1 cellular context compared by ENCODE assay signal in the genomic region with DNA sequence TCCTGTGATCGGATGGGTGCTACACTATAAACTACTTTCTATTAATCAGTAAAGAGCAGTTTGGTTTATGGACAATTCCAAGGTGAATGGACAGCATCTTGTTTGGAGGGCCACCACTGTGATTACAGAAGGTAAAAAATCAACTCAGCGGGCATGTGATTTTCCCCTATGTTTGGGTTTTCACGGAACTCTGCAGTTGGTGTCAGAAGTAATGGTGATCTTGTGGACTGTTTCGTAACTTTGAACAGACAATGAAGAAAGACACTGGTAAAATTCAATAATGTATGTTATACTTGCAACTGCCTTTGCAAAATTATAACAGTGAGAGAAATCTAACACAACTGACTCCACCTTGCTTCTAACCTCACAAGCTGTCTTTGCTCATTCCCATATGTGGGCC.
A peak's percentile ranks its signal among the peaks of the same experiment; 100 is the strongest.
TF ChIP-seq lines count a peak whose summit lies in the region.

No MANE protein-coding gene starts in this region.

TF ChIP-seq in HepG2, 621 proteins besides CTCF, POLR2A, EP300 and RAD21 (continued from another document):
- TF ChIP-seq, protein P1, sequence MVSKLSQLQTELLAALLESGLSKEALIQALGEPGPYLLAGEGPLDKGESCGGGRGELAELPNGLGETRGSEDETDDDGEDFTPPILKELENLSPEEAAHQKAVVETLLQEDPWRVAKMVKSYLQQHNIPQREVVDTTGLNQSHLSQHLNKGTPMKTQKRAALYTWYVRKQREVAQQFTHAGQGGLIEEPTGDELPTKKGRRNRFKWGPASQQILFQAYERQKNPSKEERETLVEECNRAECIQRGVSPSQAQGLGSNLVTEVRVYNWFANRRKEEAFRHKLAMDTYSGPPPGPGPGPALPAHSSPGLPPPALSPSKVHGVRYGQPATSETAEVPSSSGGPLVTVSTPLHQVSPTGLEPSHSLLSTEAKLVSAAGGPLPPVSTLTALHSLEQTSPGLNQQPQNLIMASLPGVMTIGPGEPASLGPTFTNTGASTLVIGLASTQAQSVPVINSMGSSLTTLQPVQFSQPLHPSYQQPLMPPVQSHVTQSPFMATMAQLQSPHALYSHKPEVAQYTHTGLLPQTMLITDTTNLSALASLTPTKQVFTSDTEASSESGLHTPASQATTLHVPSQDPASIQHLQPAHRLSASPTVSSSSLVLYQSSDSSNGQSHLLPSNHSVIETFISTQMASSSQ (IDR thresholded peaks at IDR 0.05; ENCODE audit: low read depth), result no peak
- TF ChIP-seq, protein P1 (CRISPR knock-in tag; IDR thresholded peaks at IDR 0.05; ENCODE audit: borderline replicate concordance), result peak; percentile 16; the same call in 1 of the 2 replicates
- TF ChIP-seq, protein P2, sequence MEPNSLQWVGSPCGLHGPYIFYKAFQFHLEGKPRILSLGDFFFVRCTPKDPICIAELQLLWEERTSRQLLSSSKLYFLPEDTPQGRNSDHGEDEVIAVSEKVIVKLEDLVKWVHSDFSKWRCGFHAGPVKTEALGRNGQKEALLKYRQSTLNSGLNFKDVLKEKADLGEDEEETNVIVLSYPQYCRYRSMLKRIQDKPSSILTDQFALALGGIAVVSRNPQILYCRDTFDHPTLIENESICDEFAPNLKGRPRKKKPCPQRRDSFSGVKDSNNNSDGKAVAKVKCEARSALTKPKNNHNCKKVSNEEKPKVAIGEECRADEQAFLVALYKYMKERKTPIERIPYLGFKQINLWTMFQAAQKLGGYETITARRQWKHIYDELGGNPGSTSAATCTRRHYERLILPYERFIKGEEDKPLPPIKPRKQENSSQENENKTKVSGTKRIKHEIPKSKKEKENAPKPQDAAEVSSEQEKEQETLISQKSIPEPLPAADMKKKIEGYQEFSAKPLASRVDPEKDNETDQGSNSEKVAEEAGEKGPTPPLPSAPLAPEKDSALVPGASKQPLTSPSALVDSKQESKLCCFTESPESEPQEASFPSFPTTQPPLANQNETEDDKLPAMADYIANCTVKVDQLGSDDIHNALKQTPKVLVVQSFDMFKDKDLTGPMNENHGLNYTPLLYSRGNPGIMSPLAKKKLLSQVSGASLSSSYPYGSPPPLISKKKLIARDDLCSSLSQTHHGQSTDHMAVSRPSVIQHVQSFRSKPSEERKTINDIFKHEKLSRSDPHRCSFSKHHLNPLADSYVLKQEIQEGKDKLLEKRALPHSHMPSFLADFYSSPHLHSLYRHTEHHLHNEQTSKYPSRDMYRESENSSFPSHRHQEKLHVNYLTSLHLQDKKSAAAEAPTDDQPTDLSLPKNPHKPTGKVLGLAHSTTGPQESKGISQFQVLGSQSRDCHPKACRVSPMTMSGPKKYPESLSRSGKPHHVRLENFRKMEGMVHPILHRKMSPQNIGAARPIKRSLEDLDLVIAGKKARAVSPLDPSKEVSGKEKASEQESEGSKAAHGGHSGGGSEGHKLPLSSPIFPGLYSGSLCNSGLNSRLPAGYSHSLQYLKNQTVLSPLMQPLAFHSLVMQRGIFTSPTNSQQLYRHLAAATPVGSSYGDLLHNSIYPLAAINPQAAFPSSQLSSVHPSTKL (CRISPR knock-in tag; IDR thresholded peaks at IDR 0.05), result peak; percentile 78
- TF ChIP-seq, protein P3, sequence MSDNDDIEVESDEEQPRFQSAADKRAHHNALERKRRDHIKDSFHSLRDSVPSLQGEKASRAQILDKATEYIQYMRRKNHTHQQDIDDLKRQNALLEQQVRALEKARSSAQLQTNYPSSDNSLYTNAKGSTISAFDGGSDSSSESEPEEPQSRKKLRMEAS (IDR thresholded peaks at IDR 0.05), result peak; percentile 50
- peak; percentile 28; the same call in 1 of the 2 replicates for TF ChIP-seq SALL1 (CRISPR knock-in tag; IDR thresholded peaks at IDR 0.05)
- no peak for TF ChIP-seq KDM5A (IDR thresholded peaks at IDR 0.05; ENCODE audit: borderline replicate concordance, low read length)
- TF ChIP-seq NFATC3 (CRISPR knock-in tag; IDR thresholded peaks at IDR 0.05), result no peak
- no peak for TF ChIP-seq ZNF256 (CRISPR knock-in tag; conservative IDR thresholded peaks at IDR 0.05)
- 0 out of 2 replicates have a peak, but pooled peaks have one; percentile 25 for TF ChIP-seq NR2F6 (IDR thresholded peaks at IDR 0.05)
- TF ChIP-seq NR2F6 (CRISPR knock-in tag; IDR thresholded peaks at IDR 0.05), result 0 out of 2 replicates have a peak, but pooled peaks have one; percentile 26
- peak; percentile 16; the same call in 1 of the 2 replicates for TF ChIP-seq MIER2 (CRISPR knock-in tag; IDR thresholded peaks at IDR 0.05)
- peak; percentile 34; the same call in 1 of the 2 replicates for TF ChIP-seq ZNF12 (CRISPR knock-in tag; IDR thresholded peaks at IDR 0.05)
- TF ChIP-seq HOXA7 (CRISPR knock-in tag; IDR thresholded peaks at IDR 0.05), result no peak
- no peak for TF ChIP-seq SNRNP70 (IDR thresholded peaks at IDR 0.05; ENCODE audit: low read depth, low read length)
- no peak for TF ChIP-seq ZNF33B (CRISPR knock-in tag; IDR thresholded peaks at IDR 0.05)
- TF ChIP-seq CEBPG (CRISPR knock-in tag; IDR thresholded peaks at IDR 0.05), result peak; percentile 80
- peak; percentile 28; the same call in 1 of the 2 replicates for TF ChIP-seq HOXA3 (CRISPR knock-in tag; IDR thresholded peaks at IDR 0.05)
- TF ChIP-seq MED1 (CRISPR knock-in tag; IDR thresholded peaks at IDR 0.05), result 0 out of 2 replicates have a peak, but pooled peaks have one; percentile 41
- peak; percentile 27; the same call in 1 of the 2 replicates for TF ChIP-seq NCOA2 (CRISPR knock-in tag; IDR thresholded peaks at IDR 0.05)
- peak; percentile 10; the same call in 1 of the 2 replicates for TF ChIP-seq THAP11 (CRISPR knock-in tag; IDR thresholded peaks at IDR 0.05)
- TF ChIP-seq, protein P4, sequence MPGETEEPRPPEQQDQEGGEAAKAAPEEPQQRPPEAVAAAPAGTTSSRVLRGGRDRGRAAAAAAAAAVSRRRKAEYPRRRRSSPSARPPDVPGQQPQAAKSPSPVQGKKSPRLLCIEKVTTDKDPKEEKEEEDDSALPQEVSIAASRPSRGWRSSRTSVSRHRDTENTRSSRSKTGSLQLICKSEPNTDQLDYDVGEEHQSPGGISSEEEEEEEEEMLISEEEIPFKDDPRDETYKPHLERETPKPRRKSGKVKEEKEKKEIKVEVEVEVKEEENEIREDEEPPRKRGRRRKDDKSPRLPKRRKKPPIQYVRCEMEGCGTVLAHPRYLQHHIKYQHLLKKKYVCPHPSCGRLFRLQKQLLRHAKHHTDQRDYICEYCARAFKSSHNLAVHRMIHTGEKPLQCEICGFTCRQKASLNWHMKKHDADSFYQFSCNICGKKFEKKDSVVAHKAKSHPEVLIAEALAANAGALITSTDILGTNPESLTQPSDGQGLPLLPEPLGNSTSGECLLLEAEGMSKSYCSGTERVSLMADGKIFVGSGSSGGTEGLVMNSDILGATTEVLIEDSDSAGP (CRISPR knock-in tag; IDR thresholded peaks at IDR 0.05; ENCODE audit: borderline replicate concordance), result no peak
- no peak for TF ChIP-seq HNRNPH1 (optimal IDR thresholded peaks at IDR 0.05; ENCODE audit: low read depth, low read length)
- TF ChIP-seq ZNF468 (CRISPR knock-in tag; IDR thresholded peaks at IDR 0.05), result no peak
- peak; percentile 61; the same call in 1 of the 2 replicates for TF ChIP-seq ONECUT2 (CRISPR knock-in tag; IDR thresholded peaks at IDR 0.05)
- peak; percentile 52 for TF ChIP-seq ISL2 (CRISPR knock-in tag; IDR thresholded peaks at IDR 0.05)
- no peak for TF ChIP-seq ZNF138 (CRISPR knock-in tag; IDR thresholded peaks at IDR 0.05; ENCODE audit: low read depth)
- TF ChIP-seq, protein P5, sequence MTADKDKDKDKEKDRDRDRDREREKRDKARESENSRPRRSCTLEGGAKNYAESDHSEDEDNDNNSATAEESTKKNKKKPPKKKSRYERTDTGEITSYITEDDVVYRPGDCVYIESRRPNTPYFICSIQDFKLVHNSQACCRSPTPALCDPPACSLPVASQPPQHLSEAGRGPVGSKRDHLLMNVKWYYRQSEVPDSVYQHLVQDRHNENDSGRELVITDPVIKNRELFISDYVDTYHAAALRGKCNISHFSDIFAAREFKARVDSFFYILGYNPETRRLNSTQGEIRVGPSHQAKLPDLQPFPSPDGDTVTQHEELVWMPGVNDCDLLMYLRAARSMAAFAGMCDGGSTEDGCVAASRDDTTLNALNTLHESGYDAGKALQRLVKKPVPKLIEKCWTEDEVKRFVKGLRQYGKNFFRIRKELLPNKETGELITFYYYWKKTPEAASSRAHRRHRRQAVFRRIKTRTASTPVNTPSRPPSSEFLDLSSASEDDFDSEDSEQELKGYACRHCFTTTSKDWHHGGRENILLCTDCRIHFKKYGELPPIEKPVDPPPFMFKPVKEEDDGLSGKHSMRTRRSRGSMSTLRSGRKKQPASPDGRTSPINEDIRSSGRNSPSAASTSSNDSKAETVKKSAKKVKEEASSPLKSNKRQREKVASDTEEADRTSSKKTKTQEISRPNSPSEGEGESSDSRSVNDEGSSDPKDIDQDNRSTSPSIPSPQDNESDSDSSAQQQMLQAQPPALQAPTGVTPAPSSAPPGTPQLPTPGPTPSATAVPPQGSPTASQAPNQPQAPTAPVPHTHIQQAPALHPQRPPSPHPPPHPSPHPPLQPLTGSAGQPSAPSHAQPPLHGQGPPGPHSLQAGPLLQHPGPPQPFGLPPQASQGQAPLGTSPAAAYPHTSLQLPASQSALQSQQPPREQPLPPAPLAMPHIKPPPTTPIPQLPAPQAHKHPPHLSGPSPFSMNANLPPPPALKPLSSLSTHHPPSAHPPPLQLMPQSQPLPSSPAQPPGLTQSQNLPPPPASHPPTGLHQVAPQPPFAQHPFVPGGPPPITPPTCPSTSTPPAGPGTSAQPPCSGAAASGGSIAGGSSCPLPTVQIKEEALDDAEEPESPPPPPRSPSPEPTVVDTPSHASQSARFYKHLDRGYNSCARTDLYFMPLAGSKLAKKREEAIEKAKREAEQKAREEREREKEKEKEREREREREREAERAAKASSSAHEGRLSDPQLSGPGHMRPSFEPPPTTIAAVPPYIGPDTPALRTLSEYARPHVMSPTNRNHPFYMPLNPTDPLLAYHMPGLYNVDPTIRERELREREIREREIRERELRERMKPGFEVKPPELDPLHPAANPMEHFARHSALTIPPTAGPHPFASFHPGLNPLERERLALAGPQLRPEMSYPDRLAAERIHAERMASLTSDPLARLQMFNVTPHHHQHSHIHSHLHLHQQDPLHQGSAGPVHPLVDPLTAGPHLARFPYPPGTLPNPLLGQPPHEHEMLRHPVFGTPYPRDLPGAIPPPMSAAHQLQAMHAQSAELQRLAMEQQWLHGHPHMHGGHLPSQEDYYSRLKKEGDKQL (CRISPR knock-in tag; IDR thresholded peaks at IDR 0.05; ENCODE audit: low read depth), result no peak
- no peak for TF ChIP-seq KLF6 (CRISPR knock-in tag; IDR thresholded peaks at IDR 0.05)
- TF ChIP-seq ZNF335 (CRISPR knock-in tag; IDR thresholded peaks at IDR 0.05), result no peak
- TF ChIP-seq HNF4A (CRISPR knock-in tag; IDR thresholded peaks at IDR 0.05), result peak; percentile 82
- TF ChIP-seq HDAC2 (CRISPR knock-in tag; IDR thresholded peaks at IDR 0.05), result peak; percentile 14; the same call in 1 of the 2 replicates
- TF ChIP-seq FOXP1 (IDR thresholded peaks at IDR 0.05), result no peak
- peak; percentile 62; the same call in 1 of the 2 replicates for TF ChIP-seq FOXP1 (CRISPR knock-in tag; IDR thresholded peaks at IDR 0.05)
- no peak for TF ChIP-seq ARNT (IDR thresholded peaks at IDR 0.05)
- TF ChIP-seq ETV5 (CRISPR knock-in tag; IDR thresholded peaks at IDR 0.05; ENCODE audit: borderline replicate concordance), result peak; percentile 16; the same call in 1 of the 2 replicates
- no peak for TF ChIP-seq KLF16 (CRISPR knock-in tag; IDR thresholded peaks at IDR 0.05)
- no peak for TF ChIP-seq ZNF317 (CRISPR knock-in tag; IDR thresholded peaks at IDR 0.05)
- no peak for TF ChIP-seq SRSF9 (IDR thresholded peaks at IDR 0.05; ENCODE audit: borderline replicate concordance, insufficient read depth, low read depth, low read length, poor library complexity, severe bottlenecking)
- TF ChIP-seq, protein P6, sequence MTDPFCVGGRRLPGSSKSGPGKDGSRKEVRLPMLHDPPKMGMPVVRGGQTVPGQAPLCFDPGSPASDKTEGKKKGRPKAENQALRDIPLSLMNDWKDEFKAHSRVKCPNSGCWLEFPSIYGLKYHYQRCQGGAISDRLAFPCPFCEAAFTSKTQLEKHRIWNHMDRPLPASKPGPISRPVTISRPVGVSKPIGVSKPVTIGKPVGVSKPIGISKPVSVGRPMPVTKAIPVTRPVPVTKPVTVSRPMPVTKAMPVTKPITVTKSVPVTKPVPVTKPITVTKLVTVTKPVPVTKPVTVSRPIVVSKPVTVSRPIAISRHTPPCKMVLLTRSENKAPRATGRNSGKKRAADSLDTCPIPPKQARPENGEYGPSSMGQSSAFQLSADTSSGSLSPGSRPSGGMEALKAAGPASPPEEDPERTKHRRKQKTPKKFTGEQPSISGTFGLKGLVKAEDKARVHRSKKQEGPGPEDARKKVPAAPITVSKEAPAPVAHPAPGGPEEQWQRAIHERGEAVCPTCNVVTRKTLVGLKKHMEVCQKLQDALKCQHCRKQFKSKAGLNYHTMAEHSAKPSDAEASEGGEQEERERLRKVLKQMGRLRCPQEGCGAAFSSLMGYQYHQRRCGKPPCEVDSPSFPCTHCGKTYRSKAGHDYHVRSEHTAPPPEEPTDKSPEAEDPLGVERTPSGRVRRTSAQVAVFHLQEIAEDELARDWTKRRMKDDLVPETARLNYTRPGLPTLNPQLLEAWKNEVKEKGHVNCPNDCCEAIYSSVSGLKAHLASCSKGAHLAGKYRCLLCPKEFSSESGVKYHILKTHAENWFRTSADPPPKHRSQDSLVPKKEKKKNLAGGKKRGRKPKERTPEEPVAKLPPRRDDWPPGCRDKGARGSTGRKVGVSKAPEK (CRISPR knock-in tag; IDR thresholded peaks at IDR 0.05; ENCODE audit: borderline replicate concordance), result 0 out of 2 replicates have a peak, but pooled peaks have one; percentile 10
- TF ChIP-seq DNMT1 (CRISPR knock-in tag; IDR thresholded peaks at IDR 0.05), result no peak
- no peak for TF ChIP-seq RFXAP (CRISPR knock-in tag; IDR thresholded peaks at IDR 0.05; ENCODE audit: borderline replicate concordance)
- no peak for TF ChIP-seq SOX6 (IDR thresholded peaks at IDR 0.05)
- TF ChIP-seq SOX6 (CRISPR knock-in tag; IDR thresholded peaks at IDR 0.05), result peak; percentile 77
- no peak for TF ChIP-seq SRSF4 (IDR thresholded peaks at IDR 0.05; ENCODE audit: low read depth, low read length, poor library complexity, severe bottlenecking)
